In the genomic region with DNA sequence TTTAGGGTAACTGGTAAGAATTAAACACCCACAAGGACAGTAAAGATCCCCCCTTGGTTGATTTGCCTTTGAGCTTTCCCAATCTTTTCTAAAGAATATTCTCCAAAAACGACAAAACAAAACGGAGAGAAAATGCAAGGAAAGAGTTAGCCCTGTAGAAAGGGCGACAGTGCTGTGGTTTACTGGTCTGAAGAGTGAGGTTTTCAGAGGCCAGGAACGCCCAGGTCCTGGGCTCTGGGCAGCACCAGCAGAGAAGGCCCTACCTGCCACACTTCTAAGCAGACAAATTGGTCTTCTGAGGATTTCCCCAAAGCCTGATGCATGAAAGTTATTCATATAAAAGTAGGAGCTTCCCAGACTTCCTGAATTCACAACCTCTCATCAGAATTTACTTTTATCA, we compare ENCODE assay signal across 1 cellular context.
TF ChIP-seq lines count a peak whose summit lies in the region.

No MANE protein-coding gene starts in this region.

TF ChIP-seq in GM23338, 12 proteins besides CTCF, POLR2A, EP300 and RAD21 (continued from another document):
- TF ChIP-seq, protein P1, sequence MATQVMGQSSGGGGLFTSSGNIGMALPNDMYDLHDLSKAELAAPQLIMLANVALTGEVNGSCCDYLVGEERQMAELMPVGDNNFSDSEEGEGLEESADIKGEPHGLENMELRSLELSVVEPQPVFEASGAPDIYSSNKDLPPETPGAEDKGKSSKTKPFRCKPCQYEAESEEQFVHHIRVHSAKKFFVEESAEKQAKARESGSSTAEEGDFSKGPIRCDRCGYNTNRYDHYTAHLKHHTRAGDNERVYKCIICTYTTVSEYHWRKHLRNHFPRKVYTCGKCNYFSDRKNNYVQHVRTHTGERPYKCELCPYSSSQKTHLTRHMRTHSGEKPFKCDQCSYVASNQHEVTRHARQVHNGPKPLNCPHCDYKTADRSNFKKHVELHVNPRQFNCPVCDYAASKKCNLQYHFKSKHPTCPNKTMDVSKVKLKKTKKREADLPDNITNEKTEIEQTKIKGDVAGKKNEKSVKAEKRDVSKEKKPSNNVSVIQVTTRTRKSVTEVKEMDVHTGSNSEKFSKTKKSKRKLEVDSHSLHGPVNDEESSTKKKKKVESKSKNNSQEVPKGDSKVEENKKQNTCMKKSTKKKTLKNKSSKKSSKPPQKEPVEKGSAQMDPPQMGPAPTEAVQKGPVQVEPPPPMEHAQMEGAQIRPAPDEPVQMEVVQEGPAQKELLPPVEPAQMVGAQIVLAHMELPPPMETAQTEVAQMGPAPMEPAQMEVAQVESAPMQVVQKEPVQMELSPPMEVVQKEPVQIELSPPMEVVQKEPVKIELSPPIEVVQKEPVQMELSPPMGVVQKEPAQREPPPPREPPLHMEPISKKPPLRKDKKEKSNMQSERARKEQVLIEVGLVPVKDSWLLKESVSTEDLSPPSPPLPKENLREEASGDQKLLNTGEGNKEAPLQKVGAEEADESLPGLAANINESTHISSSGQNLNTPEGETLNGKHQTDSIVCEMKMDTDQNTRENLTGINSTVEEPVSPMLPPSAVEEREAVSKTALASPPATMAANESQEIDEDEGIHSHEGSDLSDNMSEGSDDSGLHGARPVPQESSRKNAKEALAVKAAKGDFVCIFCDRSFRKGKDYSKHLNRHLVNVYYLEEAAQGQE (IDR thresholded peaks at IDR 0.05; ENCODE audit: unreplicated experiment): no peak
- TF ChIP-seq POLR2AphosphoS5 (IDR thresholded peaks at IDR 0.05; ENCODE audit: low read depth): no peak
- TF ChIP-seq, protein P2, sequence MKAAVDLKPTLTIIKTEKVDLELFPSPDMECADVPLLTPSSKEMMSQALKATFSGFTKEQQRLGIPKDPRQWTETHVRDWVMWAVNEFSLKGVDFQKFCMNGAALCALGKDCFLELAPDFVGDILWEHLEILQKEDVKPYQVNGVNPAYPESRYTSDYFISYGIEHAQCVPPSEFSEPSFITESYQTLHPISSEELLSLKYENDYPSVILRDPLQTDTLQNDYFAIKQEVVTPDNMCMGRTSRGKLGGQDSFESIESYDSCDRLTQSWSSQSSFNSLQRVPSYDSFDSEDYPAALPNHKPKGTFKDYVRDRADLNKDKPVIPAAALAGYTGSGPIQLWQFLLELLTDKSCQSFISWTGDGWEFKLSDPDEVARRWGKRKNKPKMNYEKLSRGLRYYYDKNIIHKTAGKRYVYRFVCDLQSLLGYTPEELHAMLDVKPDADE (IDR thresholded peaks at IDR 0.05): no peak
- no peak for TF ChIP-seq ZNF331 (CRISPR knock-in tag; IDR thresholded peaks at IDR 0.05; ENCODE audit: low read depth)
- no peak for TF ChIP-seq NANOG (IDR thresholded peaks at IDR 0.05; ENCODE audit: borderline replicate concordance)
- TF ChIP-seq, protein P3, sequence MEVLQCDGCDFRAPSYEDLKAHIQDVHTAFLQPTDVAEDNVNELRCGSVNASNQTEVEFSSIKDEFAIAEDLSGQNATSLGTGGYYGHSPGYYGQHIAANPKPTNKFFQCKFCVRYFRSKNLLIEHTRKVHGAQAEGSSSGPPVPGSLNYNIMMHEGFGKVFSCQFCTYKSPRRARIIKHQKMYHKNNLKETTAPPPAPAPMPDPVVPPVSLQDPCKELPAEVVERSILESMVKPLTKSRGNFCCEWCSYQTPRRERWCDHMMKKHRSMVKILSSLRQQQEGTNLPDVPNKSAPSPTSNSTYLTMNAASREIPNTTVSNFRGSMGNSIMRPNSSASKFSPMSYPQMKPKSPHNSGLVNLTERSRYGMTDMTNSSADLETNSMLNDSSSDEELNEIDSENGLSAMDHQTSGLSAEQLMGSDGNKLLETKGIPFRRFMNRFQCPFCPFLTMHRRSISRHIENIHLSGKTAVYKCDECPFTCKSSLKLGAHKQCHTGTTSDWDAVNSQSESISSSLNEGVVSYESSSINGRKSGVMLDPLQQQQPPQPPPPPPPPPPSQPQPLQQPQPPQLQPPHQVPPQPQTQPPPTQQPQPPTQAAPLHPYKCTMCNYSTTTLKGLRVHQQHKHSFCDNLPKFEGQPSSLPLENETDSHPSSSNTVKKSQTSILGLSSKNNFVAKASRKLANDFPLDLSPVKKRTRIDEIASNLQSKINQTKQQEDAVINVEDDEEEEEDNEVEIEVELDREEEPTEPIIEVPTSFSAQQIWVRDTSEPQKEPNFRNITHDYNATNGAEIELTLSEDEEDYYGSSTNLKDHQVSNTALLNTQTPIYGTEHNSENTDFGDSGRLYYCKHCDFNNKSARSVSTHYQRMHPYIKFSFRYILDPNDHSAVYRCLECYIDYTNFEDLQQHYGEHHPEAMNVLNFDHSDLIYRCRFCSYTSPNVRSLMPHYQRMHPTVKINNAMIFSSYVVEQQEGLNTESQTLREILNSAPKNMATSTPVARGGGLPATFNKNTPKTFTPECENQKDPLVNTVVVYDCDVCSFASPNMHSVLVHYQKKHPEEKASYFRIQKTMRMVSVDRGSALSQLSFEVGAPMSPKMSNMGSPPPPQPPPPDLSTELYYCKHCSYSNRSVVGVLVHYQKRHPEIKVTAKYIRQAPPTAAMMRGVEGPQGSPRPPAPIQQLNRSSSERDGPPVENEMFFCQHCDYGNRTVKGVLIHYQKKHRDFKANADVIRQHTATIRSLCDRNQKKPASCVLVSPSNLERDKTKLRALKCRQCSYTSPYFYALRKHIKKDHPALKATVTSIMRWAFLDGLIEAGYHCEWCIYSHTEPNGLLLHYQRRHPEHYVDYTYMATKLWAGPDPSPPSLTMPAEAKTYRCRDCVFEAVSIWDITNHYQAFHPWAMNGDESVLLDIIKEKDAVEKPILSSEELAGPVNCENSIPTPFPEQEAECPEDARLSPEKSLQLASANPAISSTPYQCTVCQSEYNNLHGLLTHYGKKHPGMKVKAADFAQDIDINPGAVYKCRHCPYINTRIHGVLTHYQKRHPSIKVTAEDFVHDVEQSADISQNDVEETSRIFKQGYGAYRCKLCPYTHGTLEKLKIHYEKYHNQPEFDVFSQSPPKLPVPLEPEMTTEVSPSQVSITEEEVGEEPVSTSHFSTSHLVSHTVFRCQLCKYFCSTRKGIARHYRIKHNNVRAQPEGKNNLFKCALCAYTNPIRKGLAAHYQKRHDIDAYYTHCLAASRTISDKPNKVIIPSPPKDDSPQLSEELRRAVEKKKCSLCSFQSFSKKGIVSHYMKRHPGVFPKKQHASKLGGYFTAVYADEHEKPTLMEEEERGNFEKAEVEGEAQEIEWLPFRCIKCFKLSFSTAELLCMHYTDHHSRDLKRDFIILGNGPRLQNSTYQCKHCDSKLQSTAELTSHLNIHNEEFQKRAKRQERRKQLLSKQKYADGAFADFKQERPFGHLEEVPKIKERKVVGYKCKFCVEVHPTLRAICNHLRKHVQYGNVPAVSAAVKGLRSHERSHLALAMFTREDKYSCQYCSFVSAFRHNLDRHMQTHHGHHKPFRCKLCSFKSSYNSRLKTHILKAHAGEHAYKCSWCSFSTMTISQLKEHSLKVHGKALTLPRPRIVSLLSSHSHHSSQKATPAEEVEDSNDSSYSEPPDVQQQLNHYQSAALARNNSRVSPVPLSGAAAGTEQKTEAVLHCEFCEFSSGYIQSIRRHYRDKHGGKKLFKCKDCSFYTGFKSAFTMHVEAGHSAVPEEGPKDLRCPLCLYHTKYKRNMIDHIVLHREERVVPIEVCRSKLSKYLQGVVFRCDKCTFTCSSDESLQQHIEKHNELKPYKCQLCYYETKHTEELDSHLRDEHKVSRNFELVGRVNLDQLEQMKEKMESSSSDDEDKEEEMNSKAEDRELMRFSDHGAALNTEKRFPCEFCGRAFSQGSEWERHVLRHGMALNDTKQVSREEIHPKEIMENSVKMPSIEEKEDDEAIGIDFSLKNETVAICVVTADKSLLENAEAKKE (CRISPR knock-in tag; IDR thresholded peaks at IDR 0.05): no peak
- TF ChIP-seq CREB1 (CRISPR knock-in tag; IDR thresholded peaks at IDR 0.05; ENCODE audit: low read depth): no peak
- TF ChIP-seq EZH2phosphoT487 (IDR thresholded peaks at IDR 0.05; ENCODE audit: unreplicated experiment): no peak
- TF ChIP-seq EZH2 (IDR thresholded peaks at IDR 0.05; ENCODE audit: low read depth, unreplicated experiment): no peak
